1 cellular context compared by ENCODE assay signal in genomic region chr19:47003611-47003935, GRCh38.
A peak's percentile ranks its signal among the peaks of the same experiment; 100 is the strongest.
TF ChIP-seq lines count a peak whose summit lies in the region.

No MANE protein-coding gene starts in this region.

TF ChIP-seq in HepG2, 621 proteins besides CTCF, POLR2A, EP300 and RAD21 (continued from another document):
- TF ChIP-seq, protein P1, sequence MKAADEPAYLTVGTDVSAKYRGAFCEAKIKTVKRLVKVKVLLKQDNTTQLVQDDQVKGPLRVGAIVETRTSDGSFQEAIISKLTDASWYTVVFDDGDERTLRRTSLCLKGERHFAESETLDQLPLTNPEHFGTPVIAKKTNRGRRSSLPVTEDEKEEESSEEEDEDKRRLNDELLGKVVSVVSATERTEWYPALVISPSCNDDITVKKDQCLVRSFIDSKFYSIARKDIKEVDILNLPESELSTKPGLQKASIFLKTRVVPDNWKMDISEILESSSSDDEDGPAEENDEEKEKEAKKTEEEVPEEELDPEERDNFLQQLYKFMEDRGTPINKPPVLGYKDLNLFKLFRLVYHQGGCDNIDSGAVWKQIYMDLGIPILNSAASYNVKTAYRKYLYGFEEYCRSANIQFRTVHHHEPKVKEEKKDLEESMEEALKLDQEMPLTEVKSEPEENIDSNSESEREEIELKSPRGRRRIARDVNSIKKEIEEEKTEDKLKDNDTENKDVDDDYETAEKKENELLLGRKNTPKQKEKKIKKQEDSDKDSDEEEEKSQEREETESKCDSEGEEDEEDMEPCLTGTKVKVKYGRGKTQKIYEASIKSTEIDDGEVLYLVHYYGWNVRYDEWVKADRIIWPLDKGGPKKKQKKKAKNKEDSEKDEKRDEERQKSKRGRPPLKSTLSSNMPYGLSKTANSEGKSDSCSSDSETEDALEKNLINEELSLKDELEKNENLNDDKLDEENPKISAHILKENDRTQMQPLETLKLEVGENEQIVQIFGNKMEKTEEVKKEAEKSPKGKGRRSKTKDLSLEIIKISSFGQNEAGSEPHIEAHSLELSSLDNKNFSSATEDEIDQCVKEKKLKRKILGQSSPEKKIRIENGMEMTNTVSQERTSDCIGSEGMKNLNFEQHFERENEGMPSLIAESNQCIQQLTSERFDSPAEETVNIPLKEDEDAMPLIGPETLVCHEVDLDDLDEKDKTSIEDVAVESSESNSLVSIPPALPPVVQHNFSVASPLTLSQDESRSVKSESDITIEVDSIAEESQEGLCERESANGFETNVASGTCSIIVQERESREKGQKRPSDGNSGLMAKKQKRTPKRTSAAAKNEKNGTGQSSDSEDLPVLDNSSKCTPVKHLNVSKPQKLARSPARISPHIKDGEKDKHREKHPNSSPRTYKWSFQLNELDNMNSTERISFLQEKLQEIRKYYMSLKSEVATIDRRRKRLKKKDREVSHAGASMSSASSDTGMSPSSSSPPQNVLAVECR (CRISPR knock-in tag; IDR thresholded peaks at IDR 0.05; ENCODE audit: borderline replicate concordance): no peak
- TF ChIP-seq ZFP41 (CRISPR knock-in tag; IDR thresholded peaks at IDR 0.05; ENCODE audit: borderline replicate concordance) (no peak), ZNF143 (CRISPR knock-in tag; IDR thresholded peaks at IDR 0.05) (no peak), ZMYM2 (CRISPR knock-in tag; IDR thresholded peaks at IDR 0.05) (no peak), HOXD1 (CRISPR knock-in tag; IDR thresholded peaks at IDR 0.05) (no peak), ZNF773 (CRISPR knock-in tag; IDR thresholded peaks at IDR 0.05; ENCODE audit: borderline replicate concordance) (no peak), ZBTB1 (CRISPR knock-in tag; IDR thresholded peaks at IDR 0.05; ENCODE audit: borderline replicate concordance) (no peak), ELK4 (CRISPR knock-in tag; IDR thresholded peaks at IDR 0.05; ENCODE audit: borderline replicate concordance) (no peak), MTA1 (CRISPR knock-in tag; IDR thresholded peaks at IDR 0.05; ENCODE audit: borderline replicate concordance) (no peak), SOX6 (IDR thresholded peaks at IDR 0.05) (no peak), SOX6 (CRISPR knock-in tag; IDR thresholded peaks at IDR 0.05) (no peak), RARG (CRISPR knock-in tag; IDR thresholded peaks at IDR 0.05; ENCODE audit: low read depth) (no peak), MBNL3 (CRISPR knock-in tag; conservative IDR thresholded peaks at IDR 0.05) (no peak), ZNF207 (IDR thresholded peaks at IDR 0.05; ENCODE audit: borderline replicate concordance) (no peak), TBP (CRISPR knock-in tag; IDR thresholded peaks at IDR 0.05) (no peak), U2AF1 (optimal IDR thresholded peaks at IDR 0.05; ENCODE audit: low read depth, low read length) (no peak), ZNF563 (CRISPR knock-in tag; IDR thresholded peaks at IDR 0.05) (peak; percentile 39; the same call in 1 of the 2 replicates), ZNF343 (CRISPR knock-in tag; IDR thresholded peaks at IDR 0.05) (no peak), SNAPC5 (CRISPR knock-in tag; IDR thresholded peaks at IDR 0.05; ENCODE audit: borderline replicate concordance) (no peak)
- TF ChIP-seq, protein P2, sequence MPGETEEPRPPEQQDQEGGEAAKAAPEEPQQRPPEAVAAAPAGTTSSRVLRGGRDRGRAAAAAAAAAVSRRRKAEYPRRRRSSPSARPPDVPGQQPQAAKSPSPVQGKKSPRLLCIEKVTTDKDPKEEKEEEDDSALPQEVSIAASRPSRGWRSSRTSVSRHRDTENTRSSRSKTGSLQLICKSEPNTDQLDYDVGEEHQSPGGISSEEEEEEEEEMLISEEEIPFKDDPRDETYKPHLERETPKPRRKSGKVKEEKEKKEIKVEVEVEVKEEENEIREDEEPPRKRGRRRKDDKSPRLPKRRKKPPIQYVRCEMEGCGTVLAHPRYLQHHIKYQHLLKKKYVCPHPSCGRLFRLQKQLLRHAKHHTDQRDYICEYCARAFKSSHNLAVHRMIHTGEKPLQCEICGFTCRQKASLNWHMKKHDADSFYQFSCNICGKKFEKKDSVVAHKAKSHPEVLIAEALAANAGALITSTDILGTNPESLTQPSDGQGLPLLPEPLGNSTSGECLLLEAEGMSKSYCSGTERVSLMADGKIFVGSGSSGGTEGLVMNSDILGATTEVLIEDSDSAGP (CRISPR knock-in tag; IDR thresholded peaks at IDR 0.05; ENCODE audit: borderline replicate concordance): no peak
- TF ChIP-seq, protein P3, sequence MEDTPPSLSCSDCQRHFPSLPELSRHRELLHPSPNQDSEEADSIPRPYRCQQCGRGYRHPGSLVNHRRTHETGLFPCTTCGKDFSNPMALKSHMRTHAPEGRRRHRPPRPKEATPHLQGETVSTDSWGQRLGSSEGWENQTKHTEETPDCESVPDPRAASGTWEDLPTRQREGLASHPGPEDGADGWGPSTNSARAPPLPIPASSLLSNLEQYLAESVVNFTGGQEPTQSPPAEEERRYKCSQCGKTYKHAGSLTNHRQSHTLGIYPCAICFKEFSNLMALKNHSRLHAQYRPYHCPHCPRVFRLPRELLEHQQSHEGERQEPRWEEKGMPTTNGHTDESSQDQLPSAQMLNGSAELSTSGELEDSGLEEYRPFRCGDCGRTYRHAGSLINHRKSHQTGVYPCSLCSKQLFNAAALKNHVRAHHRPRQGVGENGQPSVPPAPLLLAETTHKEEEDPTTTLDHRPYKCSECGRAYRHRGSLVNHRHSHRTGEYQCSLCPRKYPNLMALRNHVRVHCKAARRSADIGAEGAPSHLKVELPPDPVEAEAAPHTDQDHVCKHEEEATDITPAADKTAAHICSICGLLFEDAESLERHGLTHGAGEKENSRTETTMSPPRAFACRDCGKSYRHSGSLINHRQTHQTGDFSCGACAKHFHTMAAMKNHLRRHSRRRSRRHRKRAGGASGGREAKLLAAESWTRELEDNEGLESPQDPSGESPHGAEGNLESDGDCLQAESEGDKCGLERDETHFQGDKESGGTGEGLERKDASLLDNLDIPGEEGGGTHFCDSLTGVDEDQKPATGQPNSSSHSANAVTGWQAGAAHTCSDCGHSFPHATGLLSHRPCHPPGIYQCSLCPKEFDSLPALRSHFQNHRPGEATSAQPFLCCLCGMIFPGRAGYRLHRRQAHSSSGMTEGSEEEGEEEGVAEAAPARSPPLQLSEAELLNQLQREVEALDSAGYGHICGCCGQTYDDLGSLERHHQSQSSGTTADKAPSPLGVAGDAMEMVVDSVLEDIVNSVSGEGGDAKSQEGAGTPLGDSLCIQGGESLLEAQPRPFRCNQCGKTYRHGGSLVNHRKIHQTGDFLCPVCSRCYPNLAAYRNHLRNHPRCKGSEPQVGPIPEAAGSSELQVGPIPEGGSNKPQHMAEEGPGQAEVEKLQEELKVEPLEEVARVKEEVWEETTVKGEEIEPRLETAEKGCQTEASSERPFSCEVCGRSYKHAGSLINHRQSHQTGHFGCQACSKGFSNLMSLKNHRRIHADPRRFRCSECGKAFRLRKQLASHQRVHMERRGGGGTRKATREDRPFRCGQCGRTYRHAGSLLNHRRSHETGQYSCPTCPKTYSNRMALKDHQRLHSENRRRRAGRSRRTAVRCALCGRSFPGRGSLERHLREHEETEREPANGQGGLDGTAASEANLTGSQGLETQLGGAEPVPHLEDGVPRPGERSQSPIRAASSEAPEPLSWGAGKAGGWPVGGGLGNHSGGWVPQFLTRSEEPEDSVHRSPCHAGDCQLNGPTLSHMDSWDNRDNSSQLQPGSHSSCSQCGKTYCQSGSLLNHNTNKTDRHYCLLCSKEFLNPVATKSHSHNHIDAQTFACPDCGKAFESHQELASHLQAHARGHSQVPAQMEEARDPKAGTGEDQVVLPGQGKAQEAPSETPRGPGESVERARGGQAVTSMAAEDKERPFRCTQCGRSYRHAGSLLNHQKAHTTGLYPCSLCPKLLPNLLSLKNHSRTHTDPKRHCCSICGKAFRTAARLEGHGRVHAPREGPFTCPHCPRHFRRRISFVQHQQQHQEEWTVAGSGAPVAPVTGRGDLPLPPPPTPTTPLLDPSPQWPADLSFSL (CRISPR knock-in tag; IDR thresholded peaks at IDR 0.05): peak; percentile 62; the same call in 1 of the 2 replicates
